17 cellular contexts compared by ENCODE assay signal in the genomic region with DNA sequence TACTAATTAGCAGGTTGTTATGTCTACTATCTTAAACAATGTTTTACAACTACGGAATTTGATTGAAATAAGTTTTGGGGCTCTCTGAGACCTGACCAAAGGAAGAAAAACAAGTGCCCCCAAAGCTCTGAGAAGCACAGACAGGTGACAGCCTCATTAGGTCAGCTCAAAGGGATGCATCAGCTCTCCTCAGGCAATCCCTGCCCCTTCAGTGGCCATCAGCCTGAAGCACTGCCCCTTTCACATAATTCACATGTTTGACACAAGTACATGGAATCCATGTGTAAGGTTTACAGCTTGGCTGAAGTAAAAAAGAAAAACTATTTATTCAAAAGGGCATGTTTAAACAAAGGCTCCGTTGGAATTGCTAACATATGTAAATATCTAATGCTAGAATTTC. TPM values are rescaled to one million over a fixed set of nuclear protein-coding genes. Genes with fewer than 3 reads are reported as not detected.
DNase-seq lines count a peak whose midpoint lies in the region; FAIRE-seq and TF ChIP-seq lines count a peak whose summit lies in the region.
"Had no signal": no experiment of that assay in that cellular context is flagged by ENCODE, and none has a peak within 500 bp of the region (broad histone marks: within the 10 kb centered on the region; RNA-seq: fewer than 3 reads in every experiment).

No MANE protein-coding gene starts in this region.

- peaks cover 17% of the 10 kb centered on the region for H3K36me3 Mint-ChIP-seq in MCF 10A (ENCODE audit: insufficient read depth, unreplicated experiment)

- H3K27me3 ChIP-seq in mammary epithelial cell (ENCODE audit: insufficient read depth, low read length) (no peaks in the 10 kb centered on the region), Loucy (ENCODE audit: insufficient read depth, low read length, poor library complexity, severe bottlenecking) (peaks cover 6% of the 10 kb centered on the region), H1 (replicated peaks in 1 of 4; ENCODE audit: control insufficient read depth in 3 of 4, extremely low read depth in 1 of 4, insufficient read depth in 3 of 4, low read length in 3 of 4) (no peaks in the 10 kb centered on the region), neuronal stem cell (ENCODE audit: control insufficient read depth in 3 of 3, insufficient read depth in 3 of 3, low read depth in 1 of 3, low read length in 3 of 3) (no peaks in the 10 kb centered on the region)
- H3K27me3 ChIP-seq: tibial artery had no signal

- H4K91ac ChIP-seq in H1 (replicated peaks; ENCODE audit: insufficient read length, low read length), result no peak overlapping the region
- H4K91ac ChIP-seq in neuronal stem cell (ENCODE audit: low read depth, low read length, poor library complexity), result no peak overlapping the region

- no peaks in the 10 kb centered on the region for H3K27me3 Mint-ChIP-seq in MCF 10A (ENCODE audit: insufficient read depth, unreplicated experiment)

- CTCF ChIA-PET in mammary epithelial cell (lab: Charles Lee; ENCODE audit: low non-redundant PET) (no interaction called here), MCF 10A (lab: Yijun Ruan, JAX) (interaction anchor here (0.6 to 5.7 kb wide), 14 partner anchors 12 to 383 kb away, joined by 3 to 109 read pairs (median 6); partner anchors contain the start of genes MCC and YTHDC2), H1 (lab: Charles Lee; ENCODE audit: partially characterized antibody) (interaction anchor here (0.6 to 3.0 kb wide), 9 partner anchors 12 to 319 kb away, joined by 3 to 47 read pairs (median 4); partner anchors contain the start of gene MCC)

- BruUV-seq in mammary epithelial cell (replicated peaks; lab: Mats Ljungman, UMichigan) (no TSS peak), MCF 10A (replicated peaks; lab: Mats Ljungman, UMichigan) (no TSS peak)

- H3K18ac ChIP-seq in H1 (ENCODE audit: extremely low read depth, low read length) (no peak overlapping the region), neuronal stem cell (ENCODE audit: low read length) (no peak overlapping the region)

- H3K27ac ChIP-seq in mammary epithelial cell (ENCODE audit: insufficient read depth, low read depth, low read length), result no peak overlapping the region
- H3K27ac ChIP-seq in H1 (ENCODE audit: low read depth, low read length), result no peak overlapping the region
- no peak overlapping the region for H3K27ac ChIP-seq in neuronal stem cell (replicated peaks; ENCODE audit: low read length)
- H3K27ac ChIP-seq: tibial artery had no signal

- POLR2A ChIA-PET in MCF 10A (lab: Yijun Ruan, JAX), result interaction anchor here (0.6 to 2.5 kb wide), 3 partner anchors 10 to 733 kb away, joined by 3 to 18 read pairs (median 3); partner anchors contain the start of gene MCC
- POLR2A ChIA-PET in H1 (lab: Charles Lee; ENCODE audit: partially characterized antibody), result no interaction called here

- H3K9me2 ChIP-seq in Loucy (replicated peaks; ENCODE audit: low read depth, low read length), result no peaks in the 10 kb centered on the region
- H3K9me2 ChIP-seq: SK-N-SH had no signal

- no peak overlapping the region for H2BK12ac ChIP-seq in H1 (ENCODE audit: low read depth, low read length)
- no peak overlapping the region for H2BK12ac ChIP-seq in neuronal stem cell (ENCODE audit: low read length)

- no peaks in the 10 kb centered on the region for H3K36me3 ChIP-seq in mammary epithelial cell (ENCODE audit: insufficient read depth, low read length)
- no peaks in the 10 kb centered on the region for H3K36me3 ChIP-seq in Loucy (ENCODE audit: insufficient read depth, low read length)
- no peaks in the 10 kb centered on the region for H3K36me3 ChIP-seq in H1 (ENCODE audit: control insufficient read depth in 2 of 4, insufficient read depth in 4 of 4, low read length in 3 of 4)
- H3K36me3 ChIP-seq in neuronal stem cell (replicated peaks in 1 of 2; ENCODE audit: control insufficient read depth in 2 of 2, insufficient read depth in 2 of 2, low read length in 2 of 2), result no peaks in the 10 kb centered on the region
- H3K36me3 ChIP-seq: tibial artery had no signal

- H3K4me1 ChIP-seq in mammary epithelial cell (ENCODE audit: insufficient read depth, low read length), result peaks cover 44% of the 10 kb centered on the region
- H3K4me1 ChIP-seq in Loucy (ENCODE audit: insufficient read depth, low read length, poor library complexity, severe bottlenecking), result peaks cover 22% of the 10 kb centered on the region
- peaks cover 0 to 2% (median under 1%) of the 10 kb centered on the region in 4 experiments; a peak in 2 of 7 replicates for H3K4me1 ChIP-seq in H1 (replicated peaks in 1 of 4; ENCODE audit: control insufficient read depth in 3 of 4, insufficient read depth in 4 of 4, low read length in 3 of 4)
- H3K4me1 ChIP-seq in neuronal stem cell (ENCODE audit: control insufficient read depth in 2 of 2, insufficient read depth in 1 of 2, low read depth in 1 of 2, low read length in 2 of 2), result no peaks in the 10 kb centered on the region

- H2AK5ac ChIP-seq in H1 (ENCODE audit: low read depth, low read length) (no peak overlapping the region), neuronal stem cell (ENCODE audit: low read depth, low read length) (no peak overlapping the region)

- TF ChIP-seq POLR2A in H1 (IDR thresholded peaks at IDR 0.05; ENCODE audit: control extremely low read depth in 1 of 2, low read depth in 2 of 2, low read length in 2 of 2), result no peak

- in situ Hi-C loops in mammary epithelial cell (cut with MboI; ENCODE audit: low sequenced_read_pairs in 2 of 2), result loop anchor here in 1 of 2 donors (10.0 kb wide), 1 partner anchor 126 kb away; no protein-coding TSS in a partner anchor

- H3K4ac ChIP-seq in H1 (replicated peaks; ENCODE audit: insufficient read length, low read depth, low read length) (no peak overlapping the region), neuronal stem cell (ENCODE audit: low read length) (no peak overlapping the region)

- H2AFZ ChIP-seq in mammary epithelial cell (ENCODE audit: low read depth, low read length) (no peak overlapping the region), Loucy (ENCODE audit: low read length) (no peak overlapping the region), H1 (ENCODE audit: low read length) (no peak overlapping the region), neuronal stem cell (ENCODE audit: low read length) (no peak overlapping the region)

- no peak overlapping the region for H3K4me3 Mint-ChIP-seq in MCF 10A (ENCODE audit: unreplicated experiment)
- H3K4me3 Mint-ChIP-seq: stimulated activated naive CD8-positive, alpha-beta T cell treated with anti-CD3 and anti-CD28 coated beads, Interleukin-15, Interleukin-2, amounts not matched to agents 100 ng/mL and 50 ng/mL, for 24 hours had no signal

- no peak for TF ChIP-seq RAD21 in H1 (IDR thresholded peaks at IDR 0.05 in 1 of 2, conservative IDR thresholded peaks at IDR 0.05 in 1 of 2; ENCODE audit: low read depth in 2 of 2, low read length in 2 of 2)

- no peak for TF ChIP-seq CTCF in mammary epithelial cell (conservative IDR thresholded peaks at IDR 0.05 in 1 of 2, IDR thresholded peaks at IDR 0.05 in 1 of 2; ENCODE audit: extremely low read depth in 1 of 2, insufficient read depth in 1 of 2, low read depth in 1 of 2, low read length in 2 of 2)
- TF ChIP-seq CTCF in MCF 10A (IDR thresholded peaks at IDR 0.05; ENCODE audit: unreplicated experiment), result no peak
- TF ChIP-seq CTCF in Loucy (conservative IDR thresholded peaks at IDR 0.05; ENCODE audit: low read length), result no peak
- TF ChIP-seq CTCF in H1 (IDR thresholded peaks at IDR 0.05; ENCODE audit: control extremely low read depth in 1 of 3, insufficient read depth in 1 of 3, low read depth in 1 of 3, low read length in 3 of 3), result no peak

- H3K4me2 ChIP-seq in mammary epithelial cell (ENCODE audit: insufficient read depth, low read depth, low read length), result no peak overlapping the region
- peak overlapping the region; percentile 56 for H3K4me2 ChIP-seq in Loucy (ENCODE audit: low read depth, low read length, poor library complexity, severe bottlenecking)
- no peak overlapping the region for H3K4me2 ChIP-seq in H1 (ENCODE audit: insufficient read depth in 1 of 2, low read depth in 2 of 2, low read length in 2 of 2)
- H3K4me2 ChIP-seq in neuronal stem cell (ENCODE audit: insufficient read depth, low read length, poor library complexity, severe bottlenecking), result no peak overlapping the region
- H3K4me2 ChIP-seq: SK-N-SH had no signal

- H3K23ac ChIP-seq in H1 (ENCODE audit: insufficient read length) (no peak overlapping the region), neuronal stem cell (ENCODE audit: low read depth, low read length, poor library complexity) (no peak overlapping the region)

- TF ChIP-seq EP300 in H1 (IDR thresholded peaks at IDR 0.05; ENCODE audit: borderline replicate concordance in 1 of 2, low read depth in 2 of 2, low read length in 2 of 2), result no peak

- no peak overlapping the region for H3K4me3 ChIP-seq in mammary epithelial cell (replicated peaks in 1 of 3; ENCODE audit: insufficient read depth in 1 of 3, low read depth in 2 of 3, low read length in 3 of 3)
- H3K4me3 ChIP-seq in Loucy (ENCODE audit: low read length, poor library complexity, severe bottlenecking), result no peak overlapping the region
- H3K4me3 ChIP-seq in H1 (ENCODE audit: extremely low read depth in 1 of 4, insufficient read depth in 2 of 4, low read depth in 3 of 4, low read length in 4 of 4), result no peak overlapping the region
- no peak overlapping the region for H3K4me3 ChIP-seq in neuronal stem cell (ENCODE audit: low read length in 2 of 2)
- H3K4me3 ChIP-seq: mucosa of descending colon, tibial artery had no signal

- no peak overlapping the region for H3K56ac ChIP-seq in H1 (replicated peaks; ENCODE audit: insufficient read length, low read depth, low read length)

- no peak overlapping the region for H4K8ac ChIP-seq in H1 (ENCODE audit: extremely low read depth, insufficient read depth, low read length)
- no peak overlapping the region for H4K8ac ChIP-seq in neuronal stem cell (ENCODE audit: low read depth, low read length)

- no peak overlapping the region for H3K27ac Mint-ChIP-seq in MCF 10A (ENCODE audit: low read depth, unreplicated experiment)
- H3K27ac Mint-ChIP-seq: stimulated activated naive CD8-positive, alpha-beta T cell treated with anti-CD3 and anti-CD28 coated beads, Interleukin-15, Interleukin-2, amounts not matched to agents 100 ng/mL and 50 ng/mL, for 24 hours had no signal

- H3K23me2 ChIP-seq in H1 (ENCODE audit: low read depth, low read length), result no peaks in the 10 kb centered on the region

- H3K14ac ChIP-seq in H1 (ENCODE audit: insufficient read length) (no peak overlapping the region), neuronal stem cell (ENCODE audit: low read length) (no peak overlapping the region)

- H2BK120ac ChIP-seq in H1 (replicated peaks; ENCODE audit: low read depth, low read length) (no peak overlapping the region), neuronal stem cell (ENCODE audit: low read depth, low read length) (no peak overlapping the region)

- H3K79me2 ChIP-seq in mammary epithelial cell (ENCODE audit: insufficient read depth, low read length) (no peaks in the 10 kb centered on the region), Loucy (ENCODE audit: insufficient read depth, low read length) (no peaks in the 10 kb centered on the region), H1 (ENCODE audit: control insufficient read depth in 1 of 2, insufficient read depth in 2 of 2, low read length in 2 of 2) (no peaks in the 10 kb centered on the region)

- H2BK20ac ChIP-seq in H1 (ENCODE audit: low read length), result no peak overlapping the region

- H4K5ac ChIP-seq in H1 (ENCODE audit: insufficient read length, low read depth, low read length), result no peak overlapping the region

- DNase-seq in mammary epithelial cell (peak; percentile 11), MCF 10A (ENCODE audit: unreplicated experiment) (no peak), H1 (ENCODE audit: low read depth in 1 of 2, low spot score in 2 of 2) (no peak), head of caudate nucleus (no peak), EL (no peak), neuronal stem cell (ENCODE audit: low spot score) (no peak)
- DNase-seq: activated gamma-delta T cell, NCI-H1417 treated with DMSO at 0.1 percent for 48 hours, NCI-H2107 had no signal

- no peak for FAIRE-seq in H1 (lab: Jason Lieb, UNC)

- no peaks in the 10 kb centered on the region for H3K9me3 Mint-ChIP-seq in MCF 10A (ENCODE audit: unreplicated experiment)
- H3K9me3 Mint-ChIP-seq: stimulated activated naive CD8-positive, alpha-beta T cell treated with anti-CD3 and anti-CD28 coated beads, Interleukin-15, Interleukin-2, amounts not matched to agents 100 ng/mL and 50 ng/mL, for 24 hours had no signal

- no peaks in the 10 kb centered on the region for H3F3A ChIP-seq in Loucy (ENCODE audit: low read depth)

- H3K9ac ChIP-seq in mammary epithelial cell (ENCODE audit: insufficient read depth, low read length) (no peak overlapping the region), Loucy (ENCODE audit: low read depth, low read length, poor library complexity, severe bottlenecking) (no peak overlapping the region), H1 (replicated peaks in 1 of 4; ENCODE audit: extremely low read depth in 1 of 4, low read depth in 3 of 4, low read length in 3 of 4) (peak overlapping the region in 1 of 4 experiments; percentile 49; a peak in 1 of 7 replicates), neuronal stem cell (ENCODE audit: low read depth, low read length, poor library complexity) (no peak overlapping the region)
- H3K9ac ChIP-seq: SK-N-SH had no signal

- no peaks in the 10 kb centered on the region for H3K9me3 ChIP-seq in mammary epithelial cell (replicated peaks; ENCODE audit: insufficient read depth, low read length)
- H3K9me3 ChIP-seq in Loucy (ENCODE audit: insufficient read depth, low read depth, low read length), result no peaks in the 10 kb centered on the region
- no peaks in the 10 kb centered on the region for H3K9me3 ChIP-seq in H1 (ENCODE audit: insufficient read depth in 2 of 2, low read depth in 1 of 2, low read length in 1 of 2)
- no peaks in the 10 kb centered on the region for H3K9me3 ChIP-seq in neuronal stem cell (replicated peaks in 1 of 2; ENCODE audit: control insufficient read depth in 2 of 2, insufficient read depth in 1 of 2, low read depth in 1 of 2, low read length in 2 of 2)
- H3K9me3 ChIP-seq: mucosa of descending colon, SK-N-SH, tibial artery had no signal

- H3K79me1 ChIP-seq in H1 (ENCODE audit: low read depth, low read length), result no peaks in the 10 kb centered on the region
- no peaks in the 10 kb centered on the region for H3K79me1 ChIP-seq in neuronal stem cell (ENCODE audit: low read depth, low read length)

- WGBS in mammary epithelial cell (ENCODE audit: low coverage, missing lambda C conversion rate), result 47% methylated on average over 2 of the region's 2 CpGs
- WGBS in H1 (ENCODE audit: extremely low coverage in 1 of 2, insufficient coverage in 1 of 2, insufficient read length in 1 of 2, insufficient replicate concordance in 2 of 2, low coverage in 1 of 2, low lambda C conversion rate in 2 of 2, missing lambda C conversion rate in 1 of 2), 2 experiments, result 54% methylated on average over 2 of the region's 2 CpGs; no CpG with 5 or more reads in 1 of the 2 experiments
- no CpG with 5 or more reads among the region's 2 CpGs for WGBS in neuronal stem cell (ENCODE audit: extremely low coverage in 2 of 2, insufficient read length in 2 of 2, insufficient replicate concordance in 1 of 2), 2 donors

- H2BK5ac ChIP-seq in H1 (ENCODE audit: low read depth, low read length) (no peak overlapping the region), neuronal stem cell (ENCODE audit: low read length) (no peak overlapping the region)

- intact Hi-C loops in mammary epithelial cell (cut with micrococcal nuclease) (no loop called here), MCF 10A (cut with micrococcal nuclease) (no loop called here), head of caudate nucleus (cut with DNase I) (loop anchor here (5.0 to 10.0 kb wide), 2 partner anchors 126 to 229 kb away; no protein-coding TSS in a partner anchor)

- no peaks in the 10 kb centered on the region for H4K20me1 ChIP-seq in mammary epithelial cell (ENCODE audit: insufficient read depth, low read length)
- H4K20me1 ChIP-seq in Loucy (ENCODE audit: insufficient read depth, low read length, poor library complexity, severe bottlenecking), result no peaks in the 10 kb centered on the region
- no peaks in the 10 kb centered on the region for H4K20me1 ChIP-seq in H1 (replicated peaks in 1 of 2; ENCODE audit: control insufficient read depth in 1 of 2, insufficient read depth in 2 of 2, low read length in 2 of 2)

- 0 out of 2 replicates have a peak overlapping the region, but pooled peaks have one; percentile 46 for H2BK15ac ChIP-seq in H1 (ENCODE audit: low read length)
- no peak overlapping the region for H2BK15ac ChIP-seq in neuronal stem cell (ENCODE audit: low read length)

- dilution Hi-C loops in mammary epithelial cell (cut with HindIII; ENCODE audit: low sequenced_read_pairs), result no loop called here

- peaks cover 12% of the 10 kb centered on the region for H3K4me1 Mint-ChIP-seq in MCF 10A (ENCODE audit: insufficient read depth, unreplicated experiment)

RNA-seq across cellular contexts. Expression of gene TSSK1B, which starts 56.3 kb away (rescaled TPM):
- total RNA-seq in mammary epithelial cell, result 1 to 10 TPM; 1.4 to 3.8 TPM
- polyA plus RNA-seq in mammary epithelial cell, result 0.05 TPM
- 0.52 TPM for polyA minus RNA-seq in mammary epithelial cell
- total RNA-seq in MCF 10A (2022), result 0.35 and 0.39 TPM in 2 replicates
- total RNA-seq in H1 (2021; fragmentation: NEBNext Ultra II Directional; extraction: Animal tissue kit (Norgen Biotek cat#: 25700)), result not detected in 2 replicates
- 0.05 and 0.08 TPM in 2 replicates for polyA plus RNA-seq in H1 (2011; rRNA removed)
- 0.04 TPM for polyA plus RNA-seq in H1 (2011; cell fraction: cytosol; rRNA removed)
- polyA plus RNA-seq in H1 (2011; cell fraction: nucleus; rRNA removed), result 0.43 TPM
- 0.07 TPM in 1 of 4 replicates, not detected in the others for polyA plus RNA-seq in H1 (2012, experiment 1 of 2)
- polyA plus RNA-seq in H1 (2012, experiment 2 of 2), result not detected
- 0.04 TPM for polyA plus RNA-seq in H1 (2013, experiment 1 of 2)
- not detected for polyA plus RNA-seq in H1 (2013, experiment 2 of 2)
- 0.61 and 0.66 TPM in 2 replicates for polyA minus RNA-seq in H1 (2011; rRNA and poly(A)+ RNA removed)
- not detected for polyA minus RNA-seq in H1 (2011; cell fraction: cytosol; rRNA and poly(A)+ RNA removed)
- polyA minus RNA-seq in H1 (2011; cell fraction: nucleus; rRNA and poly(A)+ RNA removed), result 3.1 TPM
- polyA plus RNA-seq in neuronal stem cell (2013, experiment 1 of 2), result not detected
- not detected for polyA plus RNA-seq in neuronal stem cell (2013, experiment 2 of 2)
- total RNA-seq: left lobe of liver, NCI-H460, RPMI7951 had no signal
